ENCODE assay signal across 8 cellular contexts in the genomic region with DNA sequence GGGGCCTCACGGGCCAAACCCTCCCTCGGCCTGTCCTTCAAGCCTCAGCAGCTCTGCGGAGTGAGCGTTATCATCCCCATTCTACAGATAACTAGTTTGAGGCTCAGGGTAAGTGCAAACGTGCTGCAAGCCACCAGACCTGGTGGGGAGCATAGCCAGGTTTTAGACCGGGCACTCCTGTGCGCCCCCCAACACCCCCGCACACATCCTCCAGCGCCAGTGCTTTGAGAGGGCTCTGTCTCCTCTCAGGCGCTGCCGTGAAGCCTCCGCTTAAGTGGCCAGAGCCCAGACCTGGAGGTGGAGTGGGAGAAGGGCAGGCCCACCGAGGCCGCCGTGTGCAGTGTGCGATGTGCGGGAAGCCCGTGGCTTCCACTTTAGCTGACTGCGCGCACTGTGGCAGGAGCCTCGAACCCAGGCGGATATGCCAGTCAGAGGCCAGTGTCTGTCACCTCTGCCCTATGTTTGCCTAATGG. TPM values are rescaled to one million over a fixed set of nuclear protein-coding genes. Genes with fewer than 3 reads are reported as not detected.
DNase-seq lines count a peak whose midpoint lies in the region; ATAC-seq and TF ChIP-seq lines count a peak whose summit lies in the region.

No MANE protein-coding gene starts in this region.

- POLR2A ChIA-PET in CD8-positive, alpha-beta T cell (lab: Charles Lee) = interaction anchor here (0.6 to 4.5 kb wide), 8 partner anchors 10 to 458 kb away, joined by 3 to 75 read pairs (median 4); no protein-coding TSS in a partner anchor

- peak overlapping the region; percentile 84 for H3K4me3 Mint-ChIP-seq in CD8-positive, alpha-beta T cell
- peak overlapping the region in 4 of 5 experiments; percentile 35 to 87 (median 67) for H3K4me3 Mint-ChIP-seq in brain
- peak overlapping the region; percentile 53 for H3K4me3 Mint-ChIP-seq in neural crest cell

- H3K9me3 Mint-ChIP-seq in CD8-positive, alpha-beta T cell = no peaks in the 10 kb centered on the region
- no peaks in the 10 kb centered on the region for H3K9me3 Mint-ChIP-seq in brain
- H3K9me3 Mint-ChIP-seq in neural crest cell = no peaks in the 10 kb centered on the region

- DNase-seq in CD8-positive, alpha-beta T cell = peak in 4 of 7 experiments; percentile 37 to 64 (median 40)
- DNase-seq in neural crest cell (ENCODE audit: low read depth, low spot score) (no peak), inferior parietal cortex (ENCODE audit: extremely low spot score) (no peak), ecto neural progenitor cell (ENCODE audit: low spot score) (no peak), GOT3 (lab: John Stamatoyannopoulos, UW) (no peak), foreskin keratinocyte (no peak)

- peaks cover 4% of the 10 kb centered on the region for H3K36me3 ChIP-seq in CD8-positive, alpha-beta T cell (ENCODE audit: insufficient read depth, low read length)

- no peak for TF ChIP-seq CTCF in CD8-positive, alpha-beta T cell (IDR thresholded peaks at IDR 0.05)
- TF ChIP-seq CTCF in brain (conservative IDR thresholded peaks at IDR 0.05) (no peak), neural crest cell (conservative IDR thresholded peaks at IDR 0.05) (no peak), foreskin keratinocyte (conservative IDR thresholded peaks at IDR 0.05) (no peak)

- intact Hi-C loops in CD8-positive, alpha-beta T cell (cut with DNase I, micrococcal nuclease) = loop anchor here (10.0 kb wide), 2 partner anchors 309 to 421 kb away; a partner anchor contains a TSS

- peak; percentile 6 for ATAC-seq in CD8-positive, alpha-beta T cell
- ATAC-seq in HG03442 (IDR thresholded peaks at IDR 0.05; ENCODE audit: unreplicated experiment) (peak; percentile 2), foreskin keratinocyte (no peak)

- no peaks in the 10 kb centered on the region for H3K27me3 Mint-ChIP-seq in CD8-positive, alpha-beta T cell (ENCODE audit: low read depth)
- H3K27me3 Mint-ChIP-seq in brain (peaks cover 2% of the 10 kb centered on the region), neural crest cell (ENCODE audit: low read depth) (no peaks in the 10 kb centered on the region)

- peak overlapping the region; percentile 63 for H3K27ac ChIP-seq in CD8-positive, alpha-beta T cell (ENCODE audit: low read depth, low read length)
- H3K27ac ChIP-seq in foreskin keratinocyte = no peak overlapping the region

- no peaks in the 10 kb centered on the region for H3K9me3 ChIP-seq in CD8-positive, alpha-beta T cell (ENCODE audit: low read length)

- H3K36me3 Mint-ChIP-seq in CD8-positive, alpha-beta T cell = peaks cover 33% of the 10 kb centered on the region
- H3K36me3 Mint-ChIP-seq in brain = peaks cover 45% of the 10 kb centered on the region
- H3K36me3 Mint-ChIP-seq in neural crest cell (ENCODE audit: low read depth) = no peaks in the 10 kb centered on the region

- H3K4me3 ChIP-seq in CD8-positive, alpha-beta T cell (ENCODE audit: low read depth, low read length) = peak overlapping the region; percentile 92

- H3K27me3 ChIP-seq in CD8-positive, alpha-beta T cell (ENCODE audit: insufficient read depth, low read length) = no peaks in the 10 kb centered on the region
- H3K27me3 ChIP-seq in foreskin keratinocyte = no peaks in the 10 kb centered on the region

- peak overlapping the region; percentile 100 for H3K27ac Mint-ChIP-seq in CD8-positive, alpha-beta T cell
- peak overlapping the region in 2 of 5 experiments; percentile 84 to 97 for H3K27ac Mint-ChIP-seq in brain
- H3K27ac Mint-ChIP-seq in neural crest cell (ENCODE audit: unreplicated experiment) = no peak overlapping the region

- H3K4me1 Mint-ChIP-seq in CD8-positive, alpha-beta T cell (ENCODE audit: low read depth) = peaks cover 83% of the 10 kb centered on the region
- H3K4me1 Mint-ChIP-seq in brain (peaks cover 91% of the 10 kb centered on the region), neural crest cell (peaks cover 71% of the 10 kb centered on the region)

- CTCF ChIA-PET in CD8-positive, alpha-beta T cell (lab: Charles Lee) = interaction anchor here (1.4 to 3.4 kb wide), 5 partner anchors 9 to 65 kb away, joined by 4 to 24 read pairs (median 8); no protein-coding TSS in a partner anchor

- H3K4me1 ChIP-seq in CD8-positive, alpha-beta T cell (ENCODE audit: insufficient read depth, low read length) = peaks cover 79% of the 10 kb centered on the region
- H3K4me1 ChIP-seq in foreskin keratinocyte = peaks cover 25% of the 10 kb centered on the region

RNA-seq across cellular contexts. Expression of a gene that starts 1.6 kb away (rescaled TPM):
- 10 to 100 TPM; 43.5 to 47.5 TPM for total RNA-seq in CD8-positive, alpha-beta T cell
- polyA plus RNA-seq in brain (ENCODE audit: insufficient read depth, low read depth, low replicate concordance) (48.6 TPM), foreskin keratinocyte (78.9 and 96.4 TPM in 2 replicates)
- total RNA-seq in neural crest cell (57.0 and 57.1 TPM in 2 replicates), foreskin keratinocyte (85.6 and 105 TPM in 2 replicates)

RNA-seq across cellular contexts. Expression of a gene that starts 56.9 kb away (rescaled TPM):
- 10 to 100 TPM; 13.7 to 13.9 TPM for total RNA-seq in CD8-positive, alpha-beta T cell
- polyA plus RNA-seq in brain (ENCODE audit: insufficient read depth, low read depth, low replicate concordance) = 17.6 TPM
- 41.6 and 44.4 TPM in 2 replicates for total RNA-seq in neural crest cell
- 16.0 and 18.3 TPM in 2 replicates for total RNA-seq in foreskin keratinocyte
- 7.6 and 9.2 TPM in 2 replicates for polyA plus RNA-seq in foreskin keratinocyte

Comparison
In these comparisons a context has a peak if more than half of its experiments do, and no peak if none do; other contexts are left out.
1. DNase-seq: peak in CD8-positive, alpha-beta T cell (4 of 7); none in neural crest cell (single experiment), inferior parietal cortex (single experiment), ecto neural progenitor cell (single experiment), GOT3 (single experiment) and foreskin keratinocyte (0 of 2).
2. Peak in every context shown above with its lines, with median percentiles within 50 percentile points of each other: H3K4me3 Mint-ChIP-seq.